Comparison of ENCODE assay signal across 2 cellular contexts in the genomic region with DNA sequence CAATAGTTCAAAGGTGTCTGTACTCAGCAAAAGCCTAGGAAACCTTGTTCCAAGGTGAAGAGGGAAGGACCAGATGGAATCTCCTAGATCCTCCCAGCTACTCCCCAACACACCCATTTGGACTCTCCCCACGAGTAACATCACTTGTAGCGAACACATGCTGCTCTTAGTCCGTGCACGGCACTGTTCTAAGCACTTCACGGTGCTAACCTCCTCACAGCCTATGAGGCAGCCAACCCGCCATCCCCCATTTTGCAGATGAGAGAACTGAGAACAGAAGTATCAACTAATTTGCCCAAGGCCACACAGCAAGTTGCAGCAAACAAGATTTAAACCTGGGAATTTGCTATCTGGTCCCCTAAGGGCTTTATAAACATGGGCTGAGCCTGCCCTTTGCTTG.
TF ChIP-seq lines count a peak whose summit lies in the region.

No MANE protein-coding gene starts in this region.

TF ChIP-seq in HepG2, 621 proteins besides CTCF, POLR2A, EP300 and RAD21:
- TF ChIP-seq ZNF160 (CRISPR knock-in tag; IDR thresholded peaks at IDR 0.05) (no peak), POLR2G (IDR thresholded peaks at IDR 0.05; ENCODE audit: low read depth, low read length) (0 out of 2 replicates have a peak, but pooled peaks have one; percentile 23)

TF ChIP-seq in WTC11, 78 proteins besides CTCF, POLR2A, EP300 and RAD21:
- TF ChIP-seq, protein P1, sequence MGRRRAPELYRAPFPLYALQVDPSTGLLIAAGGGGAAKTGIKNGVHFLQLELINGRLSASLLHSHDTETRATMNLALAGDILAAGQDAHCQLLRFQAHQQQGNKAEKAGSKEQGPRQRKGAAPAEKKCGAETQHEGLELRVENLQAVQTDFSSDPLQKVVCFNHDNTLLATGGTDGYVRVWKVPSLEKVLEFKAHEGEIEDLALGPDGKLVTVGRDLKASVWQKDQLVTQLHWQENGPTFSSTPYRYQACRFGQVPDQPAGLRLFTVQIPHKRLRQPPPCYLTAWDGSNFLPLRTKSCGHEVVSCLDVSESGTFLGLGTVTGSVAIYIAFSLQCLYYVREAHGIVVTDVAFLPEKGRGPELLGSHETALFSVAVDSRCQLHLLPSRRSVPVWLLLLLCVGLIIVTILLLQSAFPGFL (CRISPR knock-in tag; IDR thresholded peaks at IDR 0.05; ENCODE audit: borderline replicate concordance) = no peak
- TF ChIP-seq CDX4 (CRISPR knock-in tag; IDR thresholded peaks at IDR 0.05; ENCODE audit: borderline replicate concordance) = no peak
